In the genomic region with DNA sequence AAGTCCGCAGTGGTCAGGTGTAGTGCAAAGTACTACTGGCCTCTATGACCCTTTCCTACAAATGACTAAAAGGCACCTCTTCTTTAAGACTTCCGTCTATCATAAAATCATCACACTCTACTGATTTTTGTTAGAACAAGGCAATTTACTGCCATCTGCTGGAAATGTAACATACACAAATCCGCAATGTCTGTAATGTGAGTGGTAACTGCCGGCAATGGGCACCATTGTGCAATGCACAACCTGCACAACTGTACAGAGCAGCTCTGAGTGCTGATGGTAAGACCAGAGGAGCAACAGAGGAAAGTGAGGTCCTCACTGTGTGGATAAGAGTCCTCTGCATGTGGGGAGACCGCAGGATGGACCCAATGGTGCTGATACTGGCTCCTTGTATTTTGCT, we compare ENCODE assay signal across 9 cellular contexts.
DNase-seq lines count a peak whose midpoint lies in the region; ATAC-seq, FAIRE-seq and TF ChIP-seq lines count a peak whose summit lies in the region.
"Had no signal": no experiment of that assay in that cellular context is flagged by ENCODE, and none has a peak within 500 bp of the region (broad histone marks: within the 10 kb centered on the region; RNA-seq: fewer than 3 reads in every experiment).

No MANE protein-coding gene starts in this region.

- DNase-seq in AML-193 (lab: John Stamatoyannopoulos, UW): peak; percentile 12 to 32
- DNase-seq in HFFc6: peak; percentile 55
- DNase-seq in RPMI8226: peak; percentile 17
- DNase-seq in keratinocyte (ENCODE audit: low read depth, low spot score): no peak
- no peak for DNase-seq in activated CD8-positive, alpha-beta memory T cell treated with anti-CD3 and anti-CD28 coated beads, Interleukin-2, amount 50 U/mL, for 4 hours
- no peak for DNase-seq in cerebellar nuclear complex (lab: John Stamatoyannopoulos, UW)

- no peak overlapping the region for H2AFZ ChIP-seq in keratinocyte (ENCODE audit: control insufficient read depth, low read length)

- no peak overlapping the region for H3K4me3 ChIP-seq in keratinocyte (ENCODE audit: control insufficient read depth in 2 of 3, extremely low read depth in 1 of 3, insufficient read depth in 2 of 3, low read depth in 1 of 3, low read length in 3 of 3)

- H4K20me1 ChIP-seq in keratinocyte (ENCODE audit: control insufficient read depth, extremely low read depth, insufficient read depth, low read length): no peaks in the 10 kb centered on the region

- H3K79me2 ChIP-seq in keratinocyte (ENCODE audit: control insufficient read depth, insufficient read depth, low read length): no peaks in the 10 kb centered on the region

- H3K4me3 Mint-ChIP-seq in HFFc6: no peak overlapping the region
- H3K4me3 Mint-ChIP-seq: memory B cell had no signal

- H3K36me3 Mint-ChIP-seq in HFFc6 (ENCODE audit: low read depth): no peaks in the 10 kb centered on the region
- H3K36me3 Mint-ChIP-seq: memory B cell had no signal

- dilution Hi-C loops in keratinocyte (cut with MboI; ENCODE audit: extremely low pct_ligation_motif_present, low sequenced_read_pairs): no loop called here

- H3K27ac ChIP-seq in keratinocyte (ENCODE audit: control insufficient read depth, insufficient read depth, low read length): no peak overlapping the region

- TF ChIP-seq CTCF in HFFc6 (IDR thresholded peaks at IDR 0.05) (peak; percentile 75), keratinocyte (optimal IDR thresholded peaks at IDR 0.05 in 1 of 3, IDR thresholded peaks at IDR 0.05 in 1 of 3, conservative IDR thresholded peaks at IDR 0.05 in 1 of 3; ENCODE audit: extremely low read depth in 1 of 3, insufficient read depth in 2 of 3, low read length in 3 of 3) (peak; percentile 13 to 55 (median 34))

- H3K4me2 ChIP-seq in keratinocyte (ENCODE audit: control insufficient read depth, extremely low read depth, insufficient read depth, low read depth, low read length): no peak overlapping the region

- H3K9ac ChIP-seq in keratinocyte (ENCODE audit: control insufficient read depth, extremely low read depth, insufficient read depth, low read length): no peak overlapping the region

- H3K27ac Mint-ChIP-seq in HFFc6: no peak overlapping the region
- H3K27ac Mint-ChIP-seq: memory B cell had no signal

- no peaks in the 10 kb centered on the region for H3K9me3 ChIP-seq in keratinocyte (ENCODE audit: control insufficient read depth, low read depth, low read length)

- no peaks in the 10 kb centered on the region; the same call in 1 of the 2 replicates for H3K4me1 Mint-ChIP-seq in HFFc6 (ENCODE audit: low read depth)
- H3K4me1 Mint-ChIP-seq: memory B cell had no signal

- no peaks in the 10 kb centered on the region for H3K27me3 ChIP-seq in keratinocyte (ENCODE audit: control insufficient read depth, extremely low read depth, insufficient read depth, low read length)

- FAIRE-seq in keratinocyte (lab: Jason Lieb, UNC): no peak

- H3K27me3 Mint-ChIP-seq in HFFc6 (ENCODE audit: insufficient read depth): no peaks in the 10 kb centered on the region; the same call in 1 of the 2 replicates

- no peak for ATAC-seq in HG03139 (IDR thresholded peaks at IDR 0.05; ENCODE audit: unreplicated experiment)
- no peak for ATAC-seq in HG02678 (IDR thresholded peaks at IDR 0.05; ENCODE audit: unreplicated experiment)

- H3K9me1 ChIP-seq in keratinocyte (ENCODE audit: control insufficient read depth, extremely low read depth, insufficient read depth, low read length): no peaks in the 10 kb centered on the region

- H3K9me3 Mint-ChIP-seq in HFFc6: no peaks in the 10 kb centered on the region
- H3K9me3 Mint-ChIP-seq: memory B cell had no signal

- no peaks in the 10 kb centered on the region for H3K4me1 ChIP-seq in keratinocyte (ENCODE audit: control insufficient read depth, extremely low read depth, insufficient read depth, low read length)

- no peaks in the 10 kb centered on the region for H3K36me3 ChIP-seq in keratinocyte (ENCODE audit: control insufficient read depth in 2 of 2, extremely low read depth in 1 of 2, insufficient read depth in 2 of 2, low read length in 2 of 2)

Comparison
In these comparisons a context has a peak if more than half of its experiments do, and no peak if none do; other contexts are left out.
1. DNase-seq: peak in AML-193 (2 of 2), HFFc6 (single experiment) and RPMI8226 (single experiment); none in keratinocyte (single experiment), activated CD8-positive, alpha-beta memory T cell treated with anti-CD3 and anti-CD28 coated beads, Interleukin-2, amount 50 U/mL, for 4 hours (single experiment) and cerebellar nuclear complex (0 of 2).